ENCODE assay signal across 8 cellular contexts in the genomic region with DNA sequence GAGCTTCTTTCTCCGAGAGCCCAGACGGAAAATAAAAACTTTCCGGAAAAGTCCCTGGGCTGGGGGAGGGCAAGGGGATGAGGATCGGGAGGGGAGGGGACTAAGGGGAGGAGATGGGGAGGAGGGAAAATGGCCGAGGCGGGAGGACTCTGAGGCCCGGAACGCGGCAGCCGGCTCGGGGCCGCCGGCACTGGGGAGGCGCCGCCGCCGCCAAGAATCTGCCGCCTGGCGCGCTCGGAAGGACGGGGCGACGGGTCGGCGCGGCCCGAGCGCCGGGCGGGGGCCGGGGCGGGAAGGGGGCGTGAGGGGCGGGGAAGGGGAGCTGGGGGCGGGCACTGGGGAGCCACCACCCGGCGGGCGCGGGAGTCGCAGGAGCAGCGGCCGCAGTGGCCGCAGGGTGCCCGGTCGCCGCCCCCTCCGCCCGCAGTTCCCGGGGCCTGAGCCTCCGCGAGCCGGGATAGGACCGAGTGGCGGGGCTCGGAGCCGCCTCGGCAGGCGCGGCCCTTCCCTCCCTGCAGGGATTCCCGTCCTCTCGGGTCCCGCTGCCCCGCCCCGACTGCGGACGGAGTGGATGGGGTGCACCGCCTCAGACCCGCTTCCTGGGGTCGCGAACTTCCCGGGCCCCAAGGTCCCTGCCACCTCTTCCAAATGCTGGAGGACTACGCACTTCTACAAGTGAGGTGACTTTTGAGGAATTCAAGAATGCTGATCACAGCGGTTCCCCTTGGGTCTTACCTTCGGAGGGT. TPM values are rescaled to one million over a fixed set of nuclear protein-coding genes. Genes with fewer than 3 reads are reported as not detected.
DNase-seq lines count a peak whose midpoint lies in the region; ATAC-seq and TF ChIP-seq lines count a peak whose summit lies in the region.

A gene (minus strand): TSS at position 252 of the 746 bp plus-strand sequence.

- TF ChIP-seq CTCF in Panc1 (IDR thresholded peaks at IDR 0.05): peak; percentile 26
- peak in 49 of 56 donors; percentile 5 to 67 (median 43) for TF ChIP-seq CTCF in dorsolateral prefrontal cortex (IDR thresholded peaks at IDR 0.05 in 54 of 56, conservative IDR thresholded peaks at IDR 0.05 in 2 of 56; ENCODE audit: low read depth in 1 of 56, partially characterized antibody in 56 of 56)
- peak; percentile 16 to 26 for TF ChIP-seq CTCF in left lung (IDR thresholded peaks at IDR 0.05)

- ATAC-seq in HG02970 (IDR thresholded peaks at IDR 0.05; ENCODE audit: low FRiP score, unreplicated experiment) (peak; percentile 41), Panc1 (peak; percentile 88), left lung (peak; percentile 86)
- ATAC-seq in stimulated activated naive CD8-positive, alpha-beta T cell treated with anti-CD3 and anti-CD28 coated beads, Interleukin-15, Interleukin-2, amounts not matched to agents 100 U/mL and 50 U/mL, for 24 hours: peak; percentile 30

- POLR2A ChIA-PET in Panc1 (lab: Charles Lee): interaction anchor here (0.6 to 0.7 kb wide), 2 partner anchors 37 to 644 kb away, joined by 3 to 9 read pairs; no protein-coding TSS in a partner anchor

- no peaks in the 10 kb centered on the region for H3K9me3 ChIP-seq in Panc1 (ENCODE audit: control insufficient read depth, insufficient read depth, low read depth, low read length)
- H3K9me3 ChIP-seq in left lung: no peaks in the 10 kb centered on the region

- intact Hi-C loops in Panc1 (cut with micrococcal nuclease; ENCODE audit: unreplicated experiment) (no loop called here), dorsolateral prefrontal cortex (cut with DNase I) (loop anchor here in 1 of 2 donors (5.0 to 10.0 kb wide), 3 partner anchors 105 to 383 kb away; no protein-coding TSS in a partner anchor), left lung (cut with DNase I) (no loop called here)

- peak within 1 kb of the TSS; percentile 65 to 87 for H3K4me3 ChIP-seq in Panc1 (ENCODE audit: low read depth in 2 of 2, low read length in 2 of 2)
- peak within 1 kb of the TSS; percentile 58 to 88 (median 76) for H3K4me3 ChIP-seq in dorsolateral prefrontal cortex
- H3K4me3 ChIP-seq in left lung: peak within 1 kb of the TSS; percentile 48 to 57

- H3K4me1 ChIP-seq in Panc1 (ENCODE audit: control insufficient read depth, insufficient read depth, low read length) (peaks cover 19% of the 10 kb centered on the region; the same call in 1 of the 2 replicates), left lung (peaks cover 4 to 14% of the 10 kb centered on the region in 2 donors)

- H3K36me3 ChIP-seq in Panc1 (ENCODE audit: control insufficient read depth, insufficient read depth, low read length): no peaks in the 10 kb centered on the region
- H3K36me3 ChIP-seq in left lung: no peaks in the 10 kb centered on the region

- in situ Hi-C loops in Panc1 (cut with HindIII; ENCODE audit: low pct_unique_long_range_greater_than_20kb, low sequenced_read_pairs): no loop called here

- H3K27me3 ChIP-seq in Panc1 (ENCODE audit: control insufficient read depth, insufficient read depth, low read length) (no peaks in the 10 kb centered on the region), dorsolateral prefrontal cortex (no peaks in the 10 kb centered on the region), left lung (peaks cover 0 to 40% of the 10 kb centered on the region in 2 donors)

- DNase-seq in activated CD8-positive, alpha-beta memory T cell treated with anti-CD3 and anti-CD28 coated beads, Interleukin-2, amount 50 U/mL, for 48 hours: peak; percentile 49
- no peak for DNase-seq in activated CD8-positive, alpha-beta memory T cell treated with anti-CD3 and anti-CD28 coated beads, Interleukin-2, amount 50 U/mL, for 4 hours
- DNase-seq in Panc1 (ENCODE audit: low read depth, low spot score): no peak
- DNase-seq in dorsolateral prefrontal cortex: peak in 9 of 10 donors; percentile 18 to 78 (median 57)
- DNase-seq in left lung: peak; percentile 67 to 88
- DNase-seq in stimulated activated naive CD8-positive, alpha-beta T cell treated with anti-CD3 and anti-CD28 coated beads, Interleukin-15, Interleukin-2, amounts not matched to agents 100 U/mL and 50 U/mL, for 24 hours: peak; percentile 5
- DNase-seq in NK-92 (lab: John Stamatoyannopoulos, UW; ENCODE audit: unreplicated experiment): no peak

- BruUV-seq in Panc1 (replicated peaks; lab: Mats Ljungman, UMichigan): no TSS peak

- H3K27ac ChIP-seq in Panc1 (ENCODE audit: low read length) (peak within 1 kb of the TSS; percentile 66), dorsolateral prefrontal cortex (peak within 1 kb of the TSS in 58 of 59 donors; percentile 39 to 92 (median 81)), left lung (peak within 1 kb of the TSS; percentile 58 to 77)

- CTCF ChIA-PET in Panc1 (lab: Charles Lee): interaction anchor here (0.6 kb wide), 1 partner anchor 192 kb away, joined by 3 read pairs; no protein-coding TSS in a partner anchor

RNA-seq across cellular contexts. Expression of the gene that starts here (rescaled TPM):
- total RNA-seq in Panc1 (2021; ENCODE audit: unreplicated experiment) (8.2 TPM), dorsolateral prefrontal cortex (10 to 100 TPM; 11.2 to 35.0 (median 22.1) TPM), left lung (10 to 100 TPM; 13.6 to 15.5 TPM)
- 7.1 TPM for polyA plus RNA-seq in Panc1 (2012; ENCODE audit: insufficient read length)

Comparison
In these comparisons a context has a peak if more than half of its experiments do, and no peak if none do; other contexts are left out.
1. DNase-seq: peak in activated CD8-positive, alpha-beta memory T cell treated with anti-CD3 and anti-CD28 coated beads, Interleukin-2, amount 50 U/mL, for 48 hours (single experiment), dorsolateral prefrontal cortex (9 of 10), left lung (2 of 2) and stimulated activated naive CD8-positive, alpha-beta T cell treated with anti-CD3 and anti-CD28 coated beads, Interleukin-15, Interleukin-2, amounts not matched to agents 100 U/mL and 50 U/mL, for 24 hours (single experiment); none in activated CD8-positive, alpha-beta memory T cell treated with anti-CD3 and anti-CD28 coated beads, Interleukin-2, amount 50 U/mL, for 4 hours (single experiment), Panc1 (single experiment) and NK-92 (single experiment).
2. ATAC-seq: peak in every context shown above with its lines; median percentile 88 in Panc1; 86 in left lung; 41 in HG02970; 30 in stimulated activated naive CD8-positive, alpha-beta T cell treated with anti-CD3 and anti-CD28 coated beads, Interleukin-15, Interleukin-2, amounts not matched to agents 100 U/mL and 50 U/mL, for 24 hours.
3. Peak in every context shown above with its lines, with median percentiles within 50 percentile points of each other: H3K27ac ChIP-seq, H3K4me3 ChIP-seq and CTCF ChIP-seq.